In the genomic region with DNA sequence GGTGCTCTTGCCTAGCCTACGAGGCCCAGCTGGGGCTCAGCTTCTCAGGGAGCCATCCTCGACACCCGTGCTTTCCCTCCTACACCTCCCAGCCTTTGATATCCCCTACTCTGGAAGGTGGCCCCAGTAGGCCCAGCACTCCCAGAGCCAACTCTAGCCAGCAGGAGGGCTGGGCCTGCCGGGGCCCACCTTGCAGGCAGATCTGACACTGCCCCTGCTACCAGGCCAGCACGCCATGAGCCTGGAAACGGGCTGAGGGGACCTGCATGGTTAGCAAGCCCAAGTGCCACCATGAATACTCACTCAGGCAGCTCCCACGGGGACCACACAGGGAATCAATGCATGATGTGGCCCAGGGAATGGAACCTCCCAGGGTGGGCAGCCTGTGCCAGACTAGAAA, we compare ENCODE assay signal across 22 cellular contexts.
DNase-seq lines count a peak whose midpoint lies in the region; ATAC-seq, FAIRE-seq and TF ChIP-seq lines count a peak whose summit lies in the region.
"Had no signal": no experiment of that assay in that cellular context is flagged by ENCODE, and none has a peak within 500 bp of the region (broad histone marks: within the 10 kb centered on the region; RNA-seq: fewer than 3 reads in every experiment).

No MANE protein-coding gene starts in this region.

- H3K36me3 ChIP-seq in HEK293 (ENCODE audit: control insufficient read depth in 2 of 2, insufficient read depth in 1 of 2, low read length in 2 of 2) (no peaks in the 10 kb centered on the region), H1 (ENCODE audit: control insufficient read depth in 2 of 4, insufficient read depth in 4 of 4, low read length in 3 of 4) (no peaks in the 10 kb centered on the region; a peak in 1 of 8 replicates), upper lobe of right lung (no peaks in the 10 kb centered on the region), colonic mucosa (no peaks in the 10 kb centered on the region)
- H3K36me3 ChIP-seq: BE2C, HAP-1 had no signal

- no peak overlapping the region for H3K18ac ChIP-seq in H1 (ENCODE audit: extremely low read depth, low read length)

- H4K20me1 ChIP-seq in H1 (replicated peaks in 1 of 2; ENCODE audit: control insufficient read depth in 1 of 2, insufficient read depth in 2 of 2, low read length in 2 of 2) = no peaks in the 10 kb centered on the region

- H2AK5ac ChIP-seq in H1 (ENCODE audit: low read depth, low read length) = 0 out of 2 replicates have a peak overlapping the region, but pooled peaks have one; percentile 26

- no peak for ATAC-seq in upper lobe of right lung
- no peak for ATAC-seq in GM19023 (IDR thresholded peaks at IDR 0.05; ENCODE audit: unreplicated experiment)
- ATAC-seq: CD8-positive, alpha-beta T cell; GM23338 had no signal

- H3K79me1 ChIP-seq in H1 (ENCODE audit: low read depth, low read length) = no peaks in the 10 kb centered on the region

- H3K4me1 ChIP-seq in HEK293 (ENCODE audit: control insufficient read depth, insufficient read depth, low read length) (no peaks in the 10 kb centered on the region), H1 (replicated peaks in 1 of 4; ENCODE audit: control insufficient read depth in 3 of 4, insufficient read depth in 4 of 4, low read length in 3 of 4) (peaks cover 0 to 18% (median 7%) of the 10 kb centered on the region in 4 experiments; a peak in 6 of 7 replicates), upper lobe of right lung (no peaks in the 10 kb centered on the region), colonic mucosa (no peaks in the 10 kb centered on the region)
- H3K4me1 ChIP-seq: BE2C had no signal

- H4K5ac ChIP-seq in H1 (ENCODE audit: insufficient read length, low read depth, low read length) = no peak overlapping the region

- no peak overlapping the region for H3K4me3 ChIP-seq in HEK293 (ENCODE audit: low read depth, low read length)
- H3K4me3 ChIP-seq in H1 (ENCODE audit: extremely low read depth in 1 of 4, insufficient read depth in 2 of 4, low read depth in 3 of 4, low read length in 4 of 4) = no peak overlapping the region
- no peak overlapping the region for H3K4me3 ChIP-seq in upper lobe of right lung
- H3K4me3 ChIP-seq in colonic mucosa = no peak overlapping the region
- H3K4me3 ChIP-seq: GM23338, HAP-1 had no signal

- peak overlapping the region; percentile 72; the same call in 1 of the 2 replicates for H2BK20ac ChIP-seq in H1 (ENCODE audit: low read length)

- H3K9me3 ChIP-seq in HEK293 (ENCODE audit: control insufficient read depth, insufficient read depth, low read depth, low read length) = no peaks in the 10 kb centered on the region
- no peaks in the 10 kb centered on the region for H3K9me3 ChIP-seq in H1 (ENCODE audit: insufficient read depth in 2 of 2, low read depth in 1 of 2, low read length in 1 of 2)
- H3K9me3 ChIP-seq in upper lobe of right lung = no peaks in the 10 kb centered on the region
- no peaks in the 10 kb centered on the region for H3K9me3 ChIP-seq in colonic mucosa
- H3K9me3 ChIP-seq: BE2C, HAP-1 had no signal

- peak overlapping the region; percentile 35; the same call in 1 of the 2 replicates for H2BK15ac ChIP-seq in H1 (ENCODE audit: low read length)

- WGBS in H1 (ENCODE audit: extremely low coverage in 1 of 2, insufficient coverage in 1 of 2, insufficient read length in 1 of 2, insufficient replicate concordance in 2 of 2, low coverage in 1 of 2, low lambda C conversion rate in 2 of 2, missing lambda C conversion rate in 1 of 2), 2 experiments = 91% methylated on average over 6 of the region's 7 CpGs; no CpG with 5 or more reads in 1 of the 2 experiments

- H3K23ac ChIP-seq in H1 (ENCODE audit: insufficient read length) = no peak overlapping the region

- H3K23me2 ChIP-seq in H1 (ENCODE audit: low read depth, low read length) = no peaks in the 10 kb centered on the region

- H3K4ac ChIP-seq in H1 (replicated peaks; ENCODE audit: insufficient read length, low read depth, low read length) = peak overlapping the region; percentile 32

- no peak overlapping the region for H3K4me2 ChIP-seq in H1 (ENCODE audit: insufficient read depth in 1 of 2, low read depth in 2 of 2, low read length in 2 of 2)

- peak overlapping the region; percentile 31; the same call in 1 of the 2 replicates for H2BK5ac ChIP-seq in H1 (ENCODE audit: low read depth, low read length)

- H4K8ac ChIP-seq in H1 (ENCODE audit: extremely low read depth, insufficient read depth, low read length) = no peak overlapping the region; the same call in 1 of the 2 replicates

- H2BK120ac ChIP-seq in H1 (replicated peaks; ENCODE audit: low read depth, low read length) = peak overlapping the region; percentile 31

- H4K91ac ChIP-seq in H1 (replicated peaks; ENCODE audit: insufficient read length, low read length) = peak overlapping the region; percentile 45

- TF ChIP-seq RAD21 in H1 (IDR thresholded peaks at IDR 0.05 in 1 of 2, conservative IDR thresholded peaks at IDR 0.05 in 1 of 2; ENCODE audit: low read depth in 2 of 2, low read length in 2 of 2) = no peak

- intact Hi-C loops in upper lobe of right lung (cut with DNase I) = no loop called here
- intact Hi-C loops in colonic mucosa (cut with DNase I) = no loop called here

- no peak for FAIRE-seq in H1 (lab: Jason Lieb, UNC)
- FAIRE-seq: A204.1, D721Med, G401.6, GM12891, HTR-8/SVneo had no signal

- DNase-seq in H1 (ENCODE audit: low read depth in 1 of 2, low spot score in 2 of 2) (no peak), mesenteric fat pad (ENCODE audit: low spot score) (peak; percentile 81), upper lobe of right lung (peak; percentile 56), HUDEP-2 (lab: John Stamatoyannopoulos, UW; ENCODE audit: unreplicated experiment in 76 of 76) (no peak), colonic mucosa (no peak)
- DNase-seq: BE2C; CD8-positive, alpha-beta T cell; COR-L47; DMS153; DMS79 treated with DMSO at 0.1 percent for 48 hours; EL; HFFc6 had no signal

- no peak overlapping the region for H2AFZ ChIP-seq in H1 (ENCODE audit: low read length)

- CTCF ChIA-PET in HEK293 (lab: Yijun Ruan, JAX) = interaction anchor here (0.6 to 1.0 kb wide), 6 partner anchors 12 to 353 kb away, joined by 3 to 4 read pairs (median 3); no protein-coding TSS in a partner anchor
- CTCF ChIA-PET in H1 (lab: Charles Lee; ENCODE audit: partially characterized antibody) = interaction anchor here (0.6 to 5.1 kb wide), 9 partner anchors 11 to 129 kb away, joined by 3 to 42 read pairs (median 3); no protein-coding TSS in a partner anchor

- no peak overlapping the region for H3K14ac ChIP-seq in H1 (ENCODE audit: insufficient read length)

- H2BK12ac ChIP-seq in H1 (ENCODE audit: low read depth, low read length) = no peak overlapping the region

- TF ChIP-seq CTCF in HEK293 (tag by site-specific recombination; IDR thresholded peaks at IDR 0.05) = no peak
- no peak for TF ChIP-seq CTCF in H1 (IDR thresholded peaks at IDR 0.05; ENCODE audit: control extremely low read depth in 1 of 3, insufficient read depth in 1 of 3, low read depth in 1 of 3, low read length in 3 of 3)
- TF ChIP-seq CTCF in upper lobe of right lung (IDR thresholded peaks at IDR 0.05) = no peak
- no peak for TF ChIP-seq CTCF in colonic mucosa (IDR thresholded peaks at IDR 0.05)

- no peak overlapping the region for H3K27ac ChIP-seq in HEK293 (ENCODE audit: extremely low read depth, low read depth, low read length)
- H3K27ac ChIP-seq in H1 (ENCODE audit: low read depth, low read length) = no peak overlapping the region
- no peak overlapping the region for H3K27ac ChIP-seq in upper lobe of right lung
- no peak overlapping the region for H3K27ac ChIP-seq in colonic mucosa
- H3K27ac ChIP-seq: C4-2B had no signal

- H3K9ac ChIP-seq in H1 (replicated peaks in 1 of 4; ENCODE audit: extremely low read depth in 1 of 4, low read depth in 3 of 4, low read length in 3 of 4) (no peak overlapping the region), colonic mucosa (ENCODE audit: low read depth in 2 of 2, low read length in 2 of 2) (no peak overlapping the region)

- H3K79me2 ChIP-seq in H1 (ENCODE audit: control insufficient read depth in 1 of 2, insufficient read depth in 2 of 2, low read length in 2 of 2) = no peaks in the 10 kb centered on the region

- TF ChIP-seq POLR2A in H1 (IDR thresholded peaks at IDR 0.05; ENCODE audit: control extremely low read depth in 1 of 2, low read depth in 2 of 2, low read length in 2 of 2) = no peak

- H3K27me3 ChIP-seq in H1 (replicated peaks in 1 of 4; ENCODE audit: control insufficient read depth in 3 of 4, extremely low read depth in 1 of 4, insufficient read depth in 3 of 4, low read length in 3 of 4) (no peaks in the 10 kb centered on the region), upper lobe of right lung (no peaks in the 10 kb centered on the region), colonic mucosa (no peaks in the 10 kb centered on the region)
- H3K27me3 ChIP-seq: BE2C had no signal

- H3K56ac ChIP-seq in H1 (replicated peaks; ENCODE audit: insufficient read length, low read depth, low read length) = no peak overlapping the region

- POLR2A ChIA-PET in HEK293 (lab: Yijun Ruan, JAX) = interaction anchor here (1.2 kb wide), 3 partner anchors 17 to 27 kb away, joined by 3 to 5 read pairs (median 3); no protein-coding TSS in a partner anchor
- POLR2A ChIA-PET in H1 (lab: Charles Lee; ENCODE audit: partially characterized antibody) = interaction anchor here (1.6 to 1.9 kb wide), 2 partner anchors 10 kb away, joined by 4 to 6 read pairs; no protein-coding TSS in a partner anchor

- TF ChIP-seq EP300 in H1 (IDR thresholded peaks at IDR 0.05; ENCODE audit: borderline replicate concordance in 1 of 2, low read depth in 2 of 2, low read length in 2 of 2) = no peak

TF ChIP-seq in HEK293, 187 proteins besides CTCF, POLR2A, EP300 and RAD21 (continues in another document):
- TF ChIP-seq GLIS1 (tag by site-specific recombination; IDR thresholded peaks at IDR 0.05) = peak; percentile 56; the same call in 1 of the 2 replicates
- TF ChIP-seq ZIC2 (tag by site-specific recombination; IDR thresholded peaks at IDR 0.05) = peak; percentile 62

TF ChIP-seq in H1, 55 proteins besides CTCF, POLR2A, EP300 and RAD21 (continues in another document):
- TF ChIP-seq GTF2F1 (IDR thresholded peaks at IDR 0.05; ENCODE audit: borderline replicate concordance, low read depth, low read length) (no peak), JUN (IDR thresholded peaks at IDR 0.05; ENCODE audit: low read depth, low read length) (no peak), BRCA1 (IDR thresholded peaks at IDR 0.05; ENCODE audit: low read depth, low read length) (no peak), CHD1 (IDR thresholded peaks at IDR 0.05; ENCODE audit: low read depth, low read length) (no peak), SP1 (IDR thresholded peaks at IDR 0.05; ENCODE audit: low read depth, low read length) (no peak), TAF1 (IDR thresholded peaks at IDR 0.05; ENCODE audit: low read depth, low read length) (no peak), RNF2 (IDR thresholded peaks at IDR 0.05; ENCODE audit: borderline replicate concordance, low read depth, low read length, missing control alignments, poor library complexity, severe bottlenecking) (no peak), JUND (IDR thresholded peaks at IDR 0.05; ENCODE audit: low read length) (no peak), EZH2 (IDR thresholded peaks at IDR 0.05; ENCODE audit: low read depth, low read length, severe bottlenecking) (no peak), ZNF274 (IDR thresholded peaks at IDR 0.05; ENCODE audit: borderline replicate concordance, extremely low read depth, low read length) (no peak), NRF1 (IDR thresholded peaks at IDR 0.05; ENCODE audit: low read depth, low read length) (no peak), SP4 (IDR thresholded peaks at IDR 0.05; ENCODE audit: low read length) (no peak)

Comparison
In these comparisons a context has a peak if more than half of its experiments do, and no peak if none do; other contexts are left out.
1. DNase-seq: peak in mesenteric fat pad (single experiment) and upper lobe of right lung (single experiment); none in H1 (0 of 2), HUDEP-2 (0 of 76) and colonic mucosa (single experiment).